Comparison of ENCODE assay signal across 1 cellular context in the genomic region with DNA sequence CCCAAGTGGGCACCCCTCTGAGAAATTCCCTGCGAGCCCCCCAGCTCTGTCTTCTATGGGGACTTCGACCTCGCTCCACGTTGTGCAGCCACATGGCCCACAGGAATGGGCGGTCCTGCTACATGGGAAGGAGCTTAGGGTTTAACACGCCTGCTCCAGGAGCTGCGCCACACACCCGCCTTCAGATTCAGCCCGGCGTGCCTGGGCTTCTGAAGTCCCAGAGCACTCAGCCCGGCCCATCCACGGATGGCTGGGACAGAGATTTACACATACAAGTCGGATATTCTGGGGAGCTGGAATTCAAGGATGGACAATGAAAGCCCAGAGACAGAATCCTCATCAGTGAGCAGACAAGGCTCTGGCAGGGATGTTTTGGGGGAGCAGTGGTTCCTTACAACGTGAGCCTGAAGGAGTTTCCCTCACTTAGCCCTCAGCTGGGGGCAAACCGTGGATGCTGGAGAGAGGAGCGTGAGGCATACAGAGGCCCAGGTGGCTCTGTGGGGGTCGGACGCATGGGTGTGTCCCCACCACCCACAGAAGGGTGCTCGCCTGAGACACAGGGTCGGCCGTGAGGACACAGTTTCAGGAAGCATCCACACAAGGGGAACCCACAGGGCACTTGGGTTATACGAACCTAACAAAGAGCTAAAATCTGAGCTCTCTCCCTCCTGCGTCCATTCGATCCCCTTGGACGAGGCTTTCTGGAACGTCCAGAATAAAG.
TF ChIP-seq lines count a peak whose summit lies in the region.

No MANE protein-coding gene starts in this region.

TF ChIP-seq in K562, 482 proteins besides CTCF, POLR2A, EP300 and RAD21 (continued from another document):
- TF ChIP-seq ZMIZ1 (IDR thresholded peaks at IDR 0.05; ENCODE audit: low read depth in 2 of 2, low read length in 2 of 2) = no peak
TF ChIP-seq in K562: peak in this region for 0.
